ENCODE assay signal across 22 cellular contexts in the genomic region with DNA sequence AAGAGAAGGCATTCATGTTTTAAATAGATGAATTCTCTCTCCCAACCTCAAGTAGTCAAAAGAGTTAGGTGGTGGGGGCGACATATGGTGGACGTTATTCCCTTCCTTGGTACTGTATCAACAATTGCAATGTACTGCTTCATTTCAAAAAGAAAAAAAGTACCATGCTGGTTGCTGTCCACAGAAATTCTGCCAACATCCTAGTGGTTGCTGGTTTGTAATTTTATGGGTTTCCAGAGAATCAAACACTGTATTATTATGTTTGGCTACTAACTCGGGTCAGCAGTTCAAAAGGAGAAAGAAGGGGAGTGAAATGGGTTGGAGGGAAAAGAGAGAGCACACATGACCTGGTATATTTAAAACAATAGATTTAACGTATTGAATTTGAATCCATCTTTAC.
"Had no signal": no experiment of that assay in that cellular context is flagged by ENCODE, and none has a peak within 500 bp of the region (broad histone marks: within the 10 kb centered on the region; RNA-seq: fewer than 3 reads in every experiment).

No MANE protein-coding gene starts in this region.

- H3K4me3 ChIP-seq: dorsolateral prefrontal cortex, lower lobe of right lung, prostate gland, thyroid gland, vagina had no signal

- ATAC-seq: left ventricle myocardium superior; lower lobe of right lung; naive thymus-derived CD8-positive, alpha-beta T cell; right cardiac atrium; stimulated activated naive CD8-positive, alpha-beta T cell treated with anti-CD3 and anti-CD28 coated beads, Interleukin-15, amount 100 ng/mL, for 72 hours had no signal

- H3K27me3 ChIP-seq: dorsolateral prefrontal cortex, thyroid gland, vagina had no signal

- H3K27ac ChIP-seq: dorsolateral prefrontal cortex, lower lobe of right lung, prostate gland, vagina had no signal

- H3K4me1 ChIP-seq: lower lobe of right lung, prostate gland, vagina had no signal

- DNase-seq: dorsolateral prefrontal cortex; effector CD4-positive, alpha-beta T cell; hypothalamus; immature natural killer cell; islet precursor cell; left ventricle myocardium superior; lower lobe of right lung; naive thymus-derived CD8-positive, alpha-beta T cell; nephron progenitor cell; nucleus accumbens; right cardiac atrium; small intestine; stimulated activated CD4-positive, alpha-beta T cell treated with anti-CD3 and anti-CD28 coated beads, Interleukin-12 subunit alpha, Interleukin-12 subunit beta, amount 100 ng/mL, for 4 hours; stimulated activated CD4-positive, alpha-beta T cell treated with anti-CD3 and anti-CD28 coated beads, Interleukin-1b, Interleukin-23, amount 100 ng/mL, for 48 hours; stimulated activated CD4-positive, alpha-beta T cell treated with anti-CD3 and anti-CD28 coated beads, Interleukin-4, amount 100 ng/mL, for 1 hour; stimulated activated CD8-positive, alpha-beta memory T cell treated with anti-CD3 and anti-CD28 coated beads, Interleukin-4, amount 100 ng/mL, for 48 hours; stimulated activated naive CD4-positive, alpha-beta T cell; stimulated activated naive CD8-positive, alpha-beta T cell treated with anti-CD3 and anti-CD28 coated beads, Interleukin-15, amount 100 ng/mL, for 72 hours; thyroid gland; trophoblast cell had no signal

- H3K9me3 ChIP-seq: lower lobe of right lung, prostate gland, thyroid gland, vagina had no signal

- H3K36me3 ChIP-seq: lower lobe of right lung, prostate gland, thyroid gland, vagina had no signal
